Comparison of ENCODE assay signal across 13 cellular contexts in genomic region chr22:45975266-45976161, GRCh38. TPM values are rescaled to one million over a fixed set of nuclear protein-coding genes. Genes with fewer than 3 reads are reported as not detected.
DNase-seq lines count a peak whose midpoint lies in the region; ATAC-seq and TF ChIP-seq lines count a peak whose summit lies in the region.
"Had no signal": no experiment of that assay in that cellular context is flagged by ENCODE, and none has a peak within 500 bp of the region (broad histone marks: within the 10 kb centered on the region; RNA-seq: fewer than 3 reads in every experiment).

No MANE protein-coding gene starts in this region.

- H3K9me3 Mint-ChIP-seq in GM23338 (peaks cover 19% of the 10 kb centered on the region), endodermal cell (peaks cover 1% of the 10 kb centered on the region), neural crest cell (no peaks in the 10 kb centered on the region)

- WGBS in endodermal cell (ENCODE audit: insufficient coverage in 1 of 2, insufficient read length in 1 of 2), 2 experiments = 3 to 5% methylated on average over 31 to 79 of the region's 79 CpGs

- H3K27ac ChIP-seq in GM23338 (ENCODE audit: low read depth) (no peak overlapping the region), endodermal cell (ENCODE audit: low read depth, low read length) (no peak overlapping the region)

- H3K79me2 ChIP-seq in GM23338 (replicated peaks; ENCODE audit: insufficient read depth) = no peaks in the 10 kb centered on the region

- H3K4me3 ChIP-seq in GM23338 (peak overlapping the region; percentile 47), endodermal cell (ENCODE audit: low read length) (no peak overlapping the region)

- H3K4me2 ChIP-seq in GM23338 = peak overlapping the region; percentile 71; the same call in 1 of the 2 replicates

- DNase-seq in GM23338 (ENCODE audit: low spot score) (peak; percentile 78), NCI-H2171 (lab: John Stamatoyannopoulos, UW) (peak; percentile 19), endodermal cell (peak; percentile 67), neural crest cell (ENCODE audit: low read depth, low spot score) (no peak)
- no peak for DNase-seq in effector CD8-positive, alpha-beta T cell (lab: John Stamatoyannopoulos, UW)
- DNase-seq: activated T-cell treated with anti-CD3 and anti-CD28 coated beads for 4 hours, cortex of kidney, NCI-H524 treated with DMSO at 0.1 percent for 48 hours had no signal

- peaks cover 67% of the 10 kb centered on the region for H3K27me3 Mint-ChIP-seq in GM23338 (ENCODE audit: insufficient read depth, low read depth, poor library complexity)
- H3K27me3 Mint-ChIP-seq in endodermal cell (ENCODE audit: insufficient read depth) = peaks cover 68% of the 10 kb centered on the region
- peaks cover 64% of the 10 kb centered on the region for H3K27me3 Mint-ChIP-seq in neural crest cell (ENCODE audit: low read depth)

- ATAC-seq in GM23338 (no peak), HG03139 (IDR thresholded peaks at IDR 0.05; ENCODE audit: unreplicated experiment) (no peak), HG02678 (IDR thresholded peaks at IDR 0.05; ENCODE audit: unreplicated experiment) (no peak), GM21526 (IDR thresholded peaks at IDR 0.05; ENCODE audit: low FRiP score, unreplicated experiment) (no peak)

- H3K4me1 ChIP-seq in GM23338 (ENCODE audit: insufficient read depth) (peaks cover 14% of the 10 kb centered on the region), endodermal cell (ENCODE audit: control insufficient read depth, insufficient read depth, low read length) (no peaks in the 10 kb centered on the region)

- peaks cover 12% of the 10 kb centered on the region for H3F3A ChIP-seq in GM23338 (replicated peaks; ENCODE audit: low read depth)

- peaks cover 11% of the 10 kb centered on the region; the same call in 2 of the 3 replicates for H3K36me3 Mint-ChIP-seq in GM23338 (ENCODE audit: low read depth)
- no peaks in the 10 kb centered on the region for H3K36me3 Mint-ChIP-seq in endodermal cell (ENCODE audit: low read depth)
- peaks cover 2% of the 10 kb centered on the region for H3K36me3 Mint-ChIP-seq in neural crest cell (ENCODE audit: low read depth)

- H3K4me1 Mint-ChIP-seq in GM23338 (peaks cover 20% of the 10 kb centered on the region), endodermal cell (peaks cover 10% of the 10 kb centered on the region), neural crest cell (peaks cover 23% of the 10 kb centered on the region)

- H3K4me3 Mint-ChIP-seq in GM23338 = peak overlapping the region; percentile 60
- no peak overlapping the region for H3K4me3 Mint-ChIP-seq in endodermal cell
- peak overlapping the region; percentile 81 for H3K4me3 Mint-ChIP-seq in neural crest cell

- peaks cover 4% of the 10 kb centered on the region; the same call in 1 of the 2 replicates for H4K20me1 ChIP-seq in GM23338 (replicated peaks; ENCODE audit: insufficient read depth)

- H3K9ac ChIP-seq in endodermal cell (ENCODE audit: extremely low read depth, low read length, poor library complexity, severe bottlenecking) = no peak overlapping the region

- no peaks in the 10 kb centered on the region for H3K36me3 ChIP-seq in GM23338 (ENCODE audit: insufficient read depth)
- no peaks in the 10 kb centered on the region for H3K36me3 ChIP-seq in endodermal cell (ENCODE audit: control insufficient read depth, insufficient read depth, low read length)

- H3K9me2 ChIP-seq in GM23338 (ENCODE audit: insufficient read depth) = no peaks in the 10 kb centered on the region

- no peaks in the 10 kb centered on the region for H3K9me3 ChIP-seq in endodermal cell (ENCODE audit: control insufficient read depth, low read length)

- no peak overlapping the region for H2AFZ ChIP-seq in GM23338

- no peak overlapping the region for H3K27ac Mint-ChIP-seq in GM23338
- H3K27ac Mint-ChIP-seq in endodermal cell = no peak overlapping the region
- no peak overlapping the region for H3K27ac Mint-ChIP-seq in neural crest cell (ENCODE audit: unreplicated experiment)

- no peak for TF ChIP-seq CTCF in GM23338 (conservative IDR thresholded peaks at IDR 0.05; ENCODE audit: low read depth in 2 of 2)
- TF ChIP-seq CTCF in endodermal cell (conservative IDR thresholded peaks at IDR 0.05) = no peak
- TF ChIP-seq CTCF in neural crest cell (conservative IDR thresholded peaks at IDR 0.05) = no peak

- H3K27me3 ChIP-seq in GM23338 (ENCODE audit: insufficient read depth) = peaks cover 88% of the 10 kb centered on the region
- peaks cover 85% of the 10 kb centered on the region for H3K27me3 ChIP-seq in endodermal cell (ENCODE audit: control insufficient read depth, insufficient read depth, low read length, poor library complexity, severe bottlenecking)

TF ChIP-seq in GM23338, 12 proteins besides CTCF, POLR2A, EP300 and RAD21:
- TF ChIP-seq EZH2 (IDR thresholded peaks at IDR 0.05; ENCODE audit: low read depth, unreplicated experiment) = peak; percentile 91
- no peak for TF ChIP-seq EZH2phosphoT487 (IDR thresholded peaks at IDR 0.05; ENCODE audit: unreplicated experiment)
- TF ChIP-seq ZNF114 (CRISPR knock-in tag; IDR thresholded peaks at IDR 0.05) = no peak
- TF ChIP-seq, protein P1, sequence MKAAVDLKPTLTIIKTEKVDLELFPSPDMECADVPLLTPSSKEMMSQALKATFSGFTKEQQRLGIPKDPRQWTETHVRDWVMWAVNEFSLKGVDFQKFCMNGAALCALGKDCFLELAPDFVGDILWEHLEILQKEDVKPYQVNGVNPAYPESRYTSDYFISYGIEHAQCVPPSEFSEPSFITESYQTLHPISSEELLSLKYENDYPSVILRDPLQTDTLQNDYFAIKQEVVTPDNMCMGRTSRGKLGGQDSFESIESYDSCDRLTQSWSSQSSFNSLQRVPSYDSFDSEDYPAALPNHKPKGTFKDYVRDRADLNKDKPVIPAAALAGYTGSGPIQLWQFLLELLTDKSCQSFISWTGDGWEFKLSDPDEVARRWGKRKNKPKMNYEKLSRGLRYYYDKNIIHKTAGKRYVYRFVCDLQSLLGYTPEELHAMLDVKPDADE (IDR thresholded peaks at IDR 0.05) = no peak

RNA-seq across cellular contexts. Expression of gene WNT7B, which starts 1.4 kb away (rescaled TPM):
- 0.10 and 3.0 TPM in 2 replicates for total RNA-seq in GM23338 (2014; rRNA removed; shearing (Covaris generic))
- polyA plus RNA-seq in GM23338 (2016; fragmentation: Nextera tagmentation; extraction: Ambion mirVana) = 0.17 TPM in 1 of 2 replicates, not detected in the other
- total RNA-seq in endodermal cell (not detected), neural crest cell (12.6 and 14.2 TPM in 2 replicates)
- 15.0 TPM for polyA plus RNA-seq in endodermal cell (2013, experiment 1 of 2)
- polyA plus RNA-seq in endodermal cell (2013, experiment 2 of 2) = 12.3 TPM
- total RNA-seq: pulmonary artery endothelial cell; T-helper 2 cell treated with Interferon-gamma antibody and Interleukin-4, amounts not matched to agents 100 ng/mL and 5 ng/mL, for 36 hours had no signal

Comparison
In these comparisons a context has a peak if more than half of its experiments do, and no peak if none do; other contexts are left out.
1. DNase-seq: peak in GM23338 (single experiment), NCI-H2171 (single experiment) and endodermal cell (single experiment); none in neural crest cell (single experiment) and effector CD8-positive, alpha-beta T cell (single experiment).